In the genomic region with DNA sequence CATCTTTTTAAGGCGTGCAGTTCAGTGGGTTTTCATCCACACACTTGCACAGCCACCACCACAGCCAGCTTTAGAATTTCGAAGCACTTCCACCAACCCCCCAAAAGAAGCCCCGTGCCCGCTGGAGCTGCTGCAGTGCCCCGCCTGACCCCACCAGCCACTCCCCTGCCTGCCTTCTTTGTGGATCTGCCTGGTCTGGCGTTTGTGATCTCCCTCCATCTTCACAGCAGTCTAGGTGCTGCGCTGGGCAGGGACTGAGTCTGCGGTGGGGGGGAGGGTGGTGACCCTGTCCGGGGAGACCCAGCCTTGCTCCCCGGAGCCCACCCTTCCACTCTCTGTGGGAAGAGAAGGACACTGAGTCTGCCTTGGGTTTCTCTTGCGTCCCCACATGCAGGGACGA, we compare ENCODE assay signal across 16 cellular contexts. TPM values are rescaled to one million over a fixed set of nuclear protein-coding genes. Genes with fewer than 3 reads are reported as not detected.
A peak's percentile ranks its signal among the peaks of the same experiment; 100 is the strongest.
DNase-seq lines count a peak whose midpoint lies in the region; ATAC-seq and TF ChIP-seq lines count a peak whose summit lies in the region.
"Had no signal": no experiment of that assay in that cellular context is flagged by ENCODE, and none has a peak within 500 bp of the region (broad histone marks: within the 10 kb centered on the region; RNA-seq: fewer than 3 reads in every experiment).

No MANE protein-coding gene starts in this region.

- H3K9ac ChIP-seq in Karpas-422 (ENCODE audit: low read length): no peak overlapping the region

- TF ChIP-seq CTCF in Peyer's patch (IDR thresholded peaks at IDR 0.05) (no peak), chondrocyte (IDR thresholded peaks at IDR 0.05) (no peak), mesothelial cell of epicardium (IDR thresholded peaks at IDR 0.05; ENCODE audit: unreplicated experiment) (no peak), tibial nerve (IDR thresholded peaks at IDR 0.05) (no peak), tibial artery (IDR thresholded peaks at IDR 0.05) (no peak)

- no peak for DNase-seq in Peyer's patch
- no peak for DNase-seq in chondrocyte (ENCODE audit: low spot score)
- DNase-seq in mesothelial cell of epicardium (ENCODE audit: low spot score in 2 of 2, unreplicated experiment in 2 of 2): no peak
- no peak for DNase-seq in tibial nerve (ENCODE audit: low spot score in 2 of 2)
- no peak for DNase-seq in tibial artery
- no peak for DNase-seq in Karpas-422
- DNase-seq: activated CD8-positive, alpha-beta T cell treated with anti-CD3 and anti-CD28 coated beads for 36 hours; activated naive CD4-positive, alpha-beta T cell; KBM-7; NCI-H146; NCI-H510A; PC-3; stimulated activated CD4-positive, alpha-beta T cell treated with anti-CD3 and anti-CD28 coated beads, Interleukin-4, amount 100 ng/mL, for 1 hour had no signal

- 67% methylated on average over 12 of the region's 12 CpGs for WGBS in tibial nerve, 2 donors

- H3K4me3 Mint-ChIP-seq in chondrocyte (ENCODE audit: unreplicated experiment): peak overlapping the region; percentile 22
- no peak overlapping the region for H3K4me3 Mint-ChIP-seq in mesothelial cell of epicardium
- H3K4me3 Mint-ChIP-seq: activated CD8-positive, alpha-beta T cell treated with anti-CD3 and anti-CD28 coated beads for 36 hours; central memory CD8-positive, alpha-beta T cell; stimulated activated effector memory CD8-positive, alpha-beta T cell treated with anti-CD3 and anti-CD28 coated beads, Interleukin-12 subunit alpha, Interleukin-12 subunit beta, amount 100 ng/mL, for 72 hours had no signal

- no peak for TF ChIP-seq EP300 in tibial nerve (IDR thresholded peaks at IDR 0.05)

- no peaks in the 10 kb centered on the region for H4K20me1 ChIP-seq in Karpas-422 (ENCODE audit: insufficient read depth, low read depth, low read length)

- H3K27me3 ChIP-seq in Peyer's patch (no peaks in the 10 kb centered on the region), tibial nerve (no peaks in the 10 kb centered on the region), tibial artery (no peaks in the 10 kb centered on the region), Karpas-422 (ENCODE audit: low read length) (no peaks in the 10 kb centered on the region)

- H3K4me1 Mint-ChIP-seq in chondrocyte (ENCODE audit: low read depth) (peaks cover 27% of the 10 kb centered on the region), mesothelial cell of epicardium (peaks cover 42% of the 10 kb centered on the region)

- H3K79me2 ChIP-seq in Karpas-422 (ENCODE audit: low read length): no peaks in the 10 kb centered on the region

- H3K27ac ChIP-seq in Peyer's patch (peak overlapping the region in 3 of 4 donors; percentile 71 to 87 (median 85)), tibial nerve (peak overlapping the region; percentile 78 to 96 (median 88)), tibial artery (peak overlapping the region in 1 of 2 donors; percentile 59), Karpas-422 (ENCODE audit: low read length) (no peak overlapping the region)

- H2AFZ ChIP-seq in Karpas-422 (ENCODE audit: low read length): no peak overlapping the region

- H3K4me3 ChIP-seq in Peyer's patch (no peak overlapping the region), tibial nerve (no peak overlapping the region), tibial artery (no peak overlapping the region), Karpas-422 (ENCODE audit: low read length) (no peak overlapping the region)

- H3K36me3 ChIP-seq in Peyer's patch (no peaks in the 10 kb centered on the region), tibial nerve (no peaks in the 10 kb centered on the region), tibial artery (no peaks in the 10 kb centered on the region), Karpas-422 (ENCODE audit: insufficient read depth, low read length) (no peaks in the 10 kb centered on the region)

- H3K9me3 ChIP-seq in Peyer's patch (no peaks in the 10 kb centered on the region), tibial nerve (no peaks in the 10 kb centered on the region), tibial artery (no peaks in the 10 kb centered on the region), Karpas-422 (ENCODE audit: low read length) (no peaks in the 10 kb centered on the region)

- no peak for ATAC-seq in GM21786 (IDR thresholded peaks at IDR 0.05; ENCODE audit: unreplicated experiment)
- ATAC-seq: activated CD8-positive, alpha-beta T cell treated with anti-CD3 and anti-CD28 coated beads for 36 hours; stimulated activated effector memory CD8-positive, alpha-beta T cell treated with anti-CD3 and anti-CD28 coated beads, Interleukin-12 subunit alpha, Interleukin-12 subunit beta, amount 100 ng/mL, for 72 hours had no signal

- intact Hi-C loops in tibial artery (cut with DNase I; ENCODE audit: low total_unique reads): no loop called here

- no peaks in the 10 kb centered on the region for H3K9me3 Mint-ChIP-seq in chondrocyte (ENCODE audit: low read depth)
- H3K9me3 Mint-ChIP-seq in mesothelial cell of epicardium: no peaks in the 10 kb centered on the region
- H3K9me3 Mint-ChIP-seq: activated CD8-positive, alpha-beta T cell treated with anti-CD3 and anti-CD28 coated beads for 36 hours; central memory CD8-positive, alpha-beta T cell; stimulated activated effector memory CD8-positive, alpha-beta T cell treated with anti-CD3 and anti-CD28 coated beads, Interleukin-12 subunit alpha, Interleukin-12 subunit beta, amount 100 ng/mL, for 72 hours had no signal

- H3K9me2 ChIP-seq in Karpas-422 (replicated peaks; ENCODE audit: insufficient read depth, low read length): no peaks in the 10 kb centered on the region

- peak overlapping the region; percentile 89 for H3K27ac Mint-ChIP-seq in chondrocyte (ENCODE audit: unreplicated experiment)
- H3K27ac Mint-ChIP-seq in mesothelial cell of epicardium: peak overlapping the region; percentile 71
- H3K27ac Mint-ChIP-seq: activated CD8-positive, alpha-beta T cell treated with anti-CD3 and anti-CD28 coated beads for 36 hours; stimulated activated effector memory CD8-positive, alpha-beta T cell treated with anti-CD3 and anti-CD28 coated beads, Interleukin-12 subunit alpha, Interleukin-12 subunit beta, amount 100 ng/mL, for 72 hours had no signal

- H3K4me1 ChIP-seq in Peyer's patch: peaks cover 0 to 79% (median 13%) of the 10 kb centered on the region in 4 donors
- peaks cover 6 to 95% (median 75%) of the 10 kb centered on the region in 4 donors for H3K4me1 ChIP-seq in tibial nerve
- H3K4me1 ChIP-seq in tibial artery: peaks cover 15 to 89% (median 52%) of the 10 kb centered on the region in 4 donors
- no peaks in the 10 kb centered on the region for H3K4me1 ChIP-seq in Karpas-422 (ENCODE audit: low read length)

- H3K4me2 ChIP-seq in Karpas-422 (ENCODE audit: low read depth, low read length, poor library complexity, severe bottlenecking): no peak overlapping the region

- no peak for TF ChIP-seq POLR2A in Peyer's patch (IDR thresholded peaks at IDR 0.05)
- TF ChIP-seq POLR2A in tibial nerve (IDR thresholded peaks at IDR 0.05): no peak

- no peaks in the 10 kb centered on the region for H3K27me3 Mint-ChIP-seq in chondrocyte (ENCODE audit: low read depth)
- H3K27me3 Mint-ChIP-seq in mesothelial cell of epicardium (ENCODE audit: low read depth): no peaks in the 10 kb centered on the region
- H3K27me3 Mint-ChIP-seq: activated CD8-positive, alpha-beta T cell treated with anti-CD3 and anti-CD28 coated beads for 36 hours; central memory CD8-positive, alpha-beta T cell had no signal

- H3K36me3 Mint-ChIP-seq in chondrocyte (ENCODE audit: low read depth): no peaks in the 10 kb centered on the region
- H3K36me3 Mint-ChIP-seq in mesothelial cell of epicardium: no peaks in the 10 kb centered on the region
- H3K36me3 Mint-ChIP-seq: stimulated activated effector memory CD8-positive, alpha-beta T cell treated with anti-CD3 and anti-CD28 coated beads, Interleukin-12 subunit alpha, Interleukin-12 subunit beta, amount 100 ng/mL, for 72 hours had no signal

RNA-seq across cellular contexts. Expression of gene RXRA, which starts 40.8 kb away (rescaled TPM):
- total RNA-seq in Peyer's patch: 10 to 100 TPM; 54.5 to 83.6 (median 65.4) TPM
- 27.3 to 28.2 TPM (median 27.9 TPM) in 3 replicates for total RNA-seq in chondrocyte
- 43.7 to 46.0 TPM (median 45.0 TPM) in 3 replicates for total RNA-seq in mesothelial cell of epicardium
- 10 to 100 TPM; 53.5 to 61.5 (median 56.5) TPM for total RNA-seq in tibial nerve
- not detected in 2 replicates for total RNA-seq in Karpas-422 (2014; rRNA removed; shearing (Covaris generic); ENCODE audit: low replicate concordance)

Comparison
In these comparisons a context has a peak if more than half of its experiments do, and no peak if none do; other contexts are left out.
1. RNA of gene RXRA, which starts 40.8 kb away (total RNA-seq): 54.5 to 83.6 TPM in Peyer's patch, 53.5 to 61.5 TPM in tibial nerve, 43.7 to 46.0 TPM in mesothelial cell of epicardium and 27.3 to 28.2 TPM in chondrocyte; not detected in Karpas-422; every median in the first group is over 10 times any median in the second.